1 cellular context compared by ENCODE assay signal in the genomic region with DNA sequence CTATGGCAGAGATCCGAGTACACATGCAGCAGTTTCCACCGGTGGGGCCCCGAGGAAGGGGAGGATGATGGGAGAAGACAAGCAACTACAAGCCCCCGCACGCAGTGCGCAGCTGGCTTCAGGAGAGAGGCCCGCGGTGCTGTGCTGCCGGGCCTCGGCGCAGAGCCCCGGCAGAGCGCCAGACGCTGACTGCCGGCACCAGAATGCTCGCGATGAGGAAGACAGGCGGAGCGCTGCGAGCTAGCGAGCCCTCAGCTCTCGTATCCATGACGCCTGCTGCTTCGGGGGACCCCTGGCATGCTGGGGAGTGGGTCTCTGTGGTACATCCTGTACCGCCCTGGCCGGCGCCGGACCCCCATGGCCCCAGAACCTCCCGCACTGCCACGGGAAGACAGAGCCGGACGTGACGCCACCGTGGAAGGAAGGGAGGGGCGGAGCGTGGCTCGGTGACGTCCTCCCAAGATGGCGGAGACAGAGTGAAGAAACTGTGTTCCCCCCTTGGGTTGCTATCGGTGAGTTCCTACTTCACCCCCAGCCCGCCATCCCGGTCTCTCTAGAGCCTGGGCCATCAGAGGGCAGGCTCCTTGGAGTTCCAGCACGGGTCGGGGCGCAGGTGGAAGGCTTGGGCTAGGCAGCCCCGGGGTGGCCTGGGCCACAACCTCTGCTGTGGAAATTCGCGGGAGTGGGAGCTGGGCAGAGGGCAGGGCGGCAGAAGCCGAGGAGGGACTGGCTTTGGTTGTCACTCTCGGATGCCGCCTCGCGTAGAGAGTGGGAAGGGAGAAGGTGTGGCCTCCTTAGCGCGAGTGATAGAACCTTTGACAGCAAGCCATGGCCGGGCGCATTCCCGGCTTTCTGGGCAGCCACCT.
TF ChIP-seq lines count a peak whose summit lies in the region.

Gene MYNN (plus strand): TSS at position 446 of the 866 bp plus-strand sequence. CDS start 900 bp downstream, outside the sequence.

TF ChIP-seq in HepG2, 621 proteins besides CTCF, POLR2A, EP300 and RAD21 (continued from another document and continues in another):
- TF ChIP-seq TFAP4 (IDR thresholded peaks at IDR 0.05; ENCODE audit: borderline replicate concordance, low read depth), result no peak
- peak; percentile 68 for TF ChIP-seq ZBTB7B (CRISPR knock-in tag; IDR thresholded peaks at IDR 0.05)
- no peak for TF ChIP-seq ZNF33A (CRISPR knock-in tag; IDR thresholded peaks at IDR 0.05; ENCODE audit: borderline replicate concordance)
- TF ChIP-seq STAG1 (CRISPR knock-in tag; IDR thresholded peaks at IDR 0.05), result 0 out of 2 replicates have a peak, but pooled peaks have one; percentile 12
- peak; percentile 80 for TF ChIP-seq ZIK1 (CRISPR knock-in tag; IDR thresholded peaks at IDR 0.05; ENCODE audit: borderline replicate concordance, low read depth)
- TF ChIP-seq ZNF34 (CRISPR knock-in tag; IDR thresholded peaks at IDR 0.05; ENCODE audit: borderline replicate concordance), result peak; percentile 90; the same call in 1 of the 2 replicates
- TF ChIP-seq, protein P1, sequence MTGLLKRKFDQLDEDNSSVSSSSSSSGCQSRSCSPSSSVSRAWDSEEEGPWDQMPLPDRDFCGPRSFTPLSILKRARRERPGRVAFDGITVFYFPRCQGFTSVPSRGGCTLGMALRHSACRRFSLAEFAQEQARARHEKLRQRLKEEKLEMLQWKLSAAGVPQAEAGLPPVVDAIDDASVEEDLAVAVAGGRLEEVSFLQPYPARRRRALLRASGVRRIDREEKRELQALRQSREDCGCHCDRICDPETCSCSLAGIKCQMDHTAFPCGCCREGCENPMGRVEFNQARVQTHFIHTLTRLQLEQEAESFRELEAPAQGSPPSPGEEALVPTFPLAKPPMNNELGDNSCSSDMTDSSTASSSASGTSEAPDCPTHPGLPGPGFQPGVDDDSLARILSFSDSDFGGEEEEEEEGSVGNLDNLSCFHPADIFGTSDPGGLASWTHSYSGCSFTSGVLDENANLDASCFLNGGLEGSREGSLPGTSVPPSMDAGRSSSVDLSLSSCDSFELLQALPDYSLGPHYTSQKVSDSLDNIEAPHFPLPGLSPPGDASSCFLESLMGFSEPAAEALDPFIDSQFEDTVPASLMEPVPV (CRISPR knock-in tag; IDR thresholded peaks at IDR 0.05), result peak; percentile 71; the same call in 1 of the 2 replicates
- TF ChIP-seq DPF2 (CRISPR knock-in tag; IDR thresholded peaks at IDR 0.05; ENCODE audit: borderline replicate concordance, low read depth), result no peak
- TF ChIP-seq ZNF746 (CRISPR knock-in tag; IDR thresholded peaks at IDR 0.05), result peak; percentile 87
- no peak; the same call in 1 of the 2 replicates for TF ChIP-seq TP53 (CRISPR knock-in tag; conservative IDR thresholded peaks at IDR 0.05)
- TF ChIP-seq ZNF572 (CRISPR knock-in tag; IDR thresholded peaks at IDR 0.05), result no peak
- peak; percentile 94; the same call in 1 of the 2 replicates for TF ChIP-seq NFKB2 (CRISPR knock-in tag; IDR thresholded peaks at IDR 0.05; ENCODE audit: borderline replicate concordance)
- TF ChIP-seq NPAS2 (CRISPR knock-in tag; IDR thresholded peaks at IDR 0.05; ENCODE audit: borderline replicate concordance), result no peak
- TF ChIP-seq, protein P2, sequence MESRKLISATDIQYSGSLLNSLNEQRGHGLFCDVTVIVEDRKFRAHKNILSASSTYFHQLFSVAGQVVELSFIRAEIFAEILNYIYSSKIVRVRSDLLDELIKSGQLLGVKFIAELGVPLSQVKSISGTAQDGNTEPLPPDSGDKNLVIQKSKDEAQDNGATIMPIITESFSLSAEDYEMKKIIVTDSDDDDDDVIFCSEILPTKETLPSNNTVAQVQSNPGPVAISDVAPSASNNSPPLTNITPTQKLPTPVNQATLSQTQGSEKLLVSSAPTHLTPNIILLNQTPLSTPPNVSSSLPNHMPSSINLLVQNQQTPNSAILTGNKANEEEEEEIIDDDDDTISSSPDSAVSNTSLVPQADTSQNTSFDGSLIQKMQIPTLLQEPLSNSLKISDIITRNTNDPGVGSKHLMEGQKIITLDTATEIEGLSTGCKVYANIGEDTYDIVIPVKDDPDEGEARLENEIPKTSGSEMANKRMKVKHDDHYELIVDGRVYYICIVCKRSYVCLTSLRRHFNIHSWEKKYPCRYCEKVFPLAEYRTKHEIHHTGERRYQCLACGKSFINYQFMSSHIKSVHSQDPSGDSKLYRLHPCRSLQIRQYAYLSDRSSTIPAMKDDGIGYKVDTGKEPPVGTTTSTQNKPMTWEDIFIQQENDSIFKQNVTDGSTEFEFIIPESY (CRISPR knock-in tag; IDR thresholded peaks at IDR 0.05), result no peak
- peak; percentile 48; the same call in 1 of the 2 replicates for TF ChIP-seq ZNF431 (CRISPR knock-in tag; IDR thresholded peaks at IDR 0.05; ENCODE audit: borderline replicate concordance, low read depth)
- TF ChIP-seq SOX6 (IDR thresholded peaks at IDR 0.05), result no peak
- peak; percentile 77 for TF ChIP-seq SOX6 (CRISPR knock-in tag; IDR thresholded peaks at IDR 0.05)
- no peak for TF ChIP-seq IRX3 (CRISPR knock-in tag; IDR thresholded peaks at IDR 0.05; ENCODE audit: borderline replicate concordance, low read depth)
- 0 out of 2 replicates have a peak, but pooled peaks have one; percentile 62 for TF ChIP-seq MED13 (CRISPR knock-in tag; IDR thresholded peaks at IDR 0.05)
- TF ChIP-seq XRCC5 (optimal IDR thresholded peaks at IDR 0.05; ENCODE audit: low read length), result peak; percentile 56
- peak; percentile 89 for TF ChIP-seq KMT2B (CRISPR knock-in tag; IDR thresholded peaks at IDR 0.05)
- TF ChIP-seq RFXAP (CRISPR knock-in tag; IDR thresholded peaks at IDR 0.05; ENCODE audit: borderline replicate concordance), result no peak; the same call in 1 of the 2 replicates
- peak; percentile 55 for TF ChIP-seq XBP1 (CRISPR knock-in tag; IDR thresholded peaks at IDR 0.05)
- peak; percentile 45; the same call in 1 of the 2 replicates for TF ChIP-seq NCOA2 (CRISPR knock-in tag; IDR thresholded peaks at IDR 0.05)
- no peak for TF ChIP-seq ZZZ3 (CRISPR knock-in tag; IDR thresholded peaks at IDR 0.05; ENCODE audit: borderline replicate concordance)
- TF ChIP-seq NFYC (CRISPR knock-in tag; IDR thresholded peaks at IDR 0.05), result 0 out of 2 replicates have a peak, but pooled peaks have one; percentile 19
- TF ChIP-seq MATR3 (CRISPR knock-in tag; IDR thresholded peaks at IDR 0.05), result no peak
- TF ChIP-seq JUNB (CRISPR knock-in tag; IDR thresholded peaks at IDR 0.05; ENCODE audit: borderline replicate concordance), result no peak
- 0 out of 2 replicates have a peak, but pooled peaks have one; percentile 68 for TF ChIP-seq CC2D1A (CRISPR knock-in tag; IDR thresholded peaks at IDR 0.05)
- TF ChIP-seq, protein P3, sequence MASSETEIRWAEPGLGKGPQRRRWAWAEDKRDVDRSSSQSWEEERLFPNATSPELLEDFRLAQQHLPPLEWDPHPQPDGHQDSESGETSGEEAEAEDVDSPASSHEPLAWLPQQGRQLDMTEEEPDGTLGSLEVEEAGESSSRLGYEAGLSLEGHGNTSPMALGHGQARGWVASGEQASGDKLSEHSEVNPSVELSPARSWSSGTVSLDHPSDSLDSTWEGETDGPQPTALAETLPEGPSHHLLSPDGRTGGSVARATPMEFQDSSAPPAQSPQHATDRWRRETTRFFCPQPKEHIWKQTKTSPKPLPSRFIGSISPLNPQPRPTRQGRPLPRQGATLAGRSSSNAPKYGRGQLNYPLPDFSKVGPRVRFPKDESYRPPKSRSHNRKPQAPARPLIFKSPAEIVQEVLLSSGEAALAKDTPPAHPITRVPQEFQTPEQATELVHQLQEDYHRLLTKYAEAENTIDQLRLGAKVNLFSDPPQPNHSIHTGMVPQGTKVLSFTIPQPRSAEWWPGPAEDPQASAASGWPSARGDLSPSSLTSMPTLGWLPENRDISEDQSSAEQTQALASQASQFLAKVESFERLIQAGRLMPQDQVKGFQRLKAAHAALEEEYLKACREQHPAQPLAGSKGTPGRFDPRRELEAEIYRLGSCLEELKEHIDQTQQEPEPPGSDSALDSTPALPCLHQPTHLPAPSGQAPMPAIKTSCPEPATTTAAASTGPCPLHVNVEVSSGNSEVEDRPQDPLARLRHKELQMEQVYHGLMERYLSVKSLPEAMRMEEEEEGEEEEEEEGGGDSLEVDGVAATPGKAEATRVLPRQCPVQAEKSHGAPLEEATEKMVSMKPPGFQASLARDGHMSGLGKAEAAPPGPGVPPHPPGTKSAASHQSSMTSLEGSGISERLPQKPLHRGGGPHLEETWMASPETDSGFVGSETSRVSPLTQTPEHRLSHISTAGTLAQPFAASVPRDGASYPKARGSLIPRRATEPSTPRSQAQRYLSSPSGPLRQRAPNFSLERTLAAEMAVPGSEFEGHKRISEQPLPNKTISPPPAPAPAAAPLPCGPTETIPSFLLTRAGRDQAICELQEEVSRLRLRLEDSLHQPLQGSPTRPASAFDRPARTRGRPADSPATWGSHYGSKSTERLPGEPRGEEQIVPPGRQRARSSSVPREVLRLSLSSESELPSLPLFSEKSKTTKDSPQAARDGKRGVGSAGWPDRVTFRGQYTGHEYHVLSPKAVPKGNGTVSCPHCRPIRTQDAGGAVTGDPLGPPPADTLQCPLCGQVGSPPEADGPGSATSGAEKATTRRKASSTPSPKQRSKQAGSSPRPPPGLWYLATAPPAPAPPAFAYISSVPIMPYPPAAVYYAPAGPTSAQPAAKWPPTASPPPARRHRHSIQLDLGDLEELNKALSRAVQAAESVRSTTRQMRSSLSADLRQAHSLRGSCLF (CRISPR knock-in tag; IDR thresholded peaks at IDR 0.05; ENCODE audit: borderline replicate concordance), result peak; percentile 87; the same call in 1 of the 2 replicates
- no peak; the same call in 1 of the 2 replicates for TF ChIP-seq FIP1L1 (IDR thresholded peaks at IDR 0.05; ENCODE audit: borderline replicate concordance, insufficient read depth, low read depth, low read length)
- no peak for TF ChIP-seq IKZF1 (IDR thresholded peaks at IDR 0.05)
- TF ChIP-seq ZNF274 (CRISPR knock-in tag; IDR thresholded peaks at IDR 0.05), result peak; percentile 87; the same call in 1 of the 2 replicates
- TF ChIP-seq, protein P4, sequence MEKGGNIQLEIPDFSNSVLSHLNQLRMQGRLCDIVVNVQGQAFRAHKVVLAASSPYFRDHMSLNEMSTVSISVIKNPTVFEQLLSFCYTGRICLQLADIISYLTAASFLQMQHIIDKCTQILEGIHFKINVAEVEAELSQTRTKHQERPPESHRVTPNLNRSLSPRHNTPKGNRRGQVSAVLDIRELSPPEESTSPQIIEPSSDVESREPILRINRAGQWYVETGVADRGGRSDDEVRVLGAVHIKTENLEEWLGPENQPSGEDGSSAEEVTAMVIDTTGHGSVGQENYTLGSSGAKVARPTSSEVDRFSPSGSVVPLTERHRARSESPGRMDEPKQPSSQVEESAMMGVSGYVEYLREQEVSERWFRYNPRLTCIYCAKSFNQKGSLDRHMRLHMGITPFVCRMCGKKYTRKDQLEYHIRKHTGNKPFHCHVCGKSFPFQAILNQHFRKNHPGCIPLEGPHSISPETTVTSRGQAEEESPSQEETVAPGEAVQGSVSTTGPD (CRISPR knock-in tag; IDR thresholded peaks at IDR 0.05), result no peak
- TF ChIP-seq CAMTA2 (CRISPR knock-in tag; IDR thresholded peaks at IDR 0.05; ENCODE audit: borderline replicate concordance), result peak; percentile 89
- TF ChIP-seq ZNF251 (CRISPR knock-in tag; IDR thresholded peaks at IDR 0.05), result no peak
- TF ChIP-seq KIAA2018 (CRISPR knock-in tag; IDR thresholded peaks at IDR 0.05; ENCODE audit: borderline replicate concordance), result no peak
